9 cellular contexts compared by ENCODE assay signal in the genomic region with DNA sequence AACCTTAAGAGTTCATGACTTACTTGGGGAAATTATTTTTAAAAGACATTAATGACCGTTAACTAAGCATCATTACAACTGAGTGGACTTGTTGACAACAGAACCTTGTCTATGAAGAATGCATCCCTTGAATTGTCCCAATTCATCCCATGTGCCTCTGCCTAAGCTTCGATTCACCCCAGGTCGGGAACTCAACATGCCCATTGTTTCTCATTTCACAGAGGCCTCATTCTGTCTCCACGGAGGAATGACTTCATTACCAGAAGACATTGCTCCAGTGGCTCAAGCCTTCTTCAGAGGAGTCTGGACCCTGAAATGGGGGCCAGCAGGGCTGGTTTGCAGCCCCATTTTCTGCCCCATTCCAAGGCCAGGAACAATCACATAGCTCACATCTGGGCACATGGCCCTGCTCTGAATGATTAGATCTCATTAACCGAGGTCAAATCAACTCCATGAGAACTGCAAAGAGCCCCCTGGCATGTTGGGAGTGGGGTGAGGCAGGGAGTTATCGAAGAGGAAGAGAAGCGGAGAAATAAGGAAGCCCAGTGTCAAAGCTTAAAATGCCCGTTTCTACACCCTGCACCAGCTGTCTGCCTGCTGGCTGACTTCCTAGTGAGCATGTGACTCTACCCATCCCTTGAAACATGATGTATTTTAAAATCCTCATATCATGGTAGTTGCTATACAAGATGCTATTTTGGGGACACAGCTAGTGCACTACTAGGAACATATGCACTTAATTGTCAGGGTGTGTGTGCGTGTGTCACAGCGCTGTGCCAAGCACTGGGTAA.
DNase-seq lines count a peak whose midpoint lies in the region; ATAC-seq and TF ChIP-seq lines count a peak whose summit lies in the region.
"Had no signal": no experiment of that assay in that cellular context is flagged by ENCODE, and none has a peak within 500 bp of the region (broad histone marks: within the 10 kb centered on the region; RNA-seq: fewer than 3 reads in every experiment).

No MANE protein-coding gene starts in this region.

- peaks cover 11% of the 10 kb centered on the region for H3K4me1 Mint-ChIP-seq in central memory CD8-positive, alpha-beta T cell
- peaks cover 31% of the 10 kb centered on the region for H3K4me1 Mint-ChIP-seq in Caco-2 (ENCODE audit: low read depth, unreplicated experiment)
- peaks cover 15% of the 10 kb centered on the region for H3K4me1 Mint-ChIP-seq in activated T-helper 1 cell treated with anti-CD3 and anti-CD28 coated beads, Interleukin-12 subunit alpha, Interleukin-12 subunit beta, Interleukin-2, Interleukin-4 antibody, amounts not matched to agents 30 ng/mL and 10 ng/mL and 1 ng/mL, durations not matched to agents 14 hours and 24 hours and 36 hours (ENCODE audit: low read depth)

- H3K27ac Mint-ChIP-seq in central memory CD8-positive, alpha-beta T cell (ENCODE audit: low read depth) = no peak overlapping the region
- H3K27ac Mint-ChIP-seq in Caco-2 (ENCODE audit: unreplicated experiment) = no peak overlapping the region
- no peak overlapping the region for H3K27ac Mint-ChIP-seq in activated T-helper 1 cell treated with anti-CD3 and anti-CD28 coated beads, Interleukin-12 subunit alpha, Interleukin-12 subunit beta, Interleukin-2, Interleukin-4 antibody, amounts not matched to agents 30 ng/mL and 10 ng/mL and 1 ng/mL, durations not matched to agents 14 hours and 24 hours and 36 hours

- no peaks in the 10 kb centered on the region for H3K9me3 Mint-ChIP-seq in central memory CD8-positive, alpha-beta T cell
- H3K9me3 Mint-ChIP-seq in Caco-2 (ENCODE audit: unreplicated experiment) = no peaks in the 10 kb centered on the region
- H3K9me3 Mint-ChIP-seq in activated T-helper 1 cell treated with anti-CD3 and anti-CD28 coated beads, Interleukin-12 subunit alpha, Interleukin-12 subunit beta, Interleukin-2, Interleukin-4 antibody, amounts not matched to agents 30 ng/mL and 10 ng/mL and 1 ng/mL, durations not matched to agents 14 hours and 24 hours and 36 hours = no peaks in the 10 kb centered on the region

- in situ Hi-C loops in transverse colon (cut with MboI; ENCODE audit: low pct_ligation_motif_present in 1 of 4, low pct_unique_long_range_greater_than_20kb in 1 of 4, low sequenced_read_pairs in 3 of 4) = no loop called here

- H3K4me3 ChIP-seq in muscle layer of colon (ENCODE audit: low read depth in 1 of 2, low read length in 2 of 2) (no peak overlapping the region), transverse colon (no peak overlapping the region), Caco-2 (ENCODE audit: low read depth, low read length) (no peak overlapping the region)

- 80 to 83% methylated on average over 6 to 10 of the region's 10 CpGs for WGBS in transverse colon (ENCODE audit: low coverage in 1 of 2), 2 donors

- ATAC-seq in central memory CD8-positive, alpha-beta T cell (replicated peaks; ENCODE audit: extremely low read depth, poor library complexity, severe bottlenecking) = no peak
- no peak for ATAC-seq in stimulated activated naive CD8-positive, alpha-beta T cell treated with anti-CD3 and anti-CD28 coated beads, Interleukin-15, Interleukin-2, amounts not matched to agents 100 U/mL and 50 U/mL, for 24 hours

- H3K4me3 Mint-ChIP-seq in central memory CD8-positive, alpha-beta T cell = peak overlapping the region; percentile 78
- H3K4me3 Mint-ChIP-seq in Caco-2 (ENCODE audit: unreplicated experiment) = no peak overlapping the region
- no peak overlapping the region for H3K4me3 Mint-ChIP-seq in activated T-helper 1 cell treated with anti-CD3 and anti-CD28 coated beads, Interleukin-12 subunit alpha, Interleukin-12 subunit beta, Interleukin-2, Interleukin-4 antibody, amounts not matched to agents 30 ng/mL and 10 ng/mL and 1 ng/mL, durations not matched to agents 14 hours and 24 hours and 36 hours

- intact Hi-C loops in transverse colon (cut with DNase I; ENCODE audit: low total_unique reads) (no loop called here), Caco-2 (cut with micrococcal nuclease; ENCODE audit: unreplicated experiment) (no loop called here)
- intact Hi-C loops in activated T-helper 1 cell treated with anti-CD3 and anti-CD28 coated beads, Interleukin-12 subunit alpha, Interleukin-12 subunit beta, Interleukin-2, Interleukin-4 antibody, amounts not matched to agents 30 ng/mL and 10 ng/mL and 1 ng/mL, durations not matched to agents 14 hours and 24 hours and 36 hours (cut with micrococcal nuclease) = no loop called here

- POLR2A ChIA-PET in Caco-2 (lab: Charles Lee) = no interaction called here

- peaks cover 95% of the 10 kb centered on the region for H3K27me3 Mint-ChIP-seq in central memory CD8-positive, alpha-beta T cell
- H3K27me3 Mint-ChIP-seq in Caco-2 (ENCODE audit: insufficient read depth, unreplicated experiment) = no peaks in the 10 kb centered on the region
- peaks cover 58% of the 10 kb centered on the region for H3K27me3 Mint-ChIP-seq in activated T-helper 1 cell treated with anti-CD3 and anti-CD28 coated beads, Interleukin-12 subunit alpha, Interleukin-12 subunit beta, Interleukin-2, Interleukin-4 antibody, amounts not matched to agents 30 ng/mL and 10 ng/mL and 1 ng/mL, durations not matched to agents 14 hours and 24 hours and 36 hours (ENCODE audit: insufficient read depth)

- H3K36me3 Mint-ChIP-seq in central memory CD8-positive, alpha-beta T cell (ENCODE audit: insufficient read depth) = no peaks in the 10 kb centered on the region
- H3K36me3 Mint-ChIP-seq in Caco-2 (ENCODE audit: insufficient read depth, unreplicated experiment) = peaks cover 27% of the 10 kb centered on the region
- H3K36me3 Mint-ChIP-seq in activated T-helper 1 cell treated with anti-CD3 and anti-CD28 coated beads, Interleukin-12 subunit alpha, Interleukin-12 subunit beta, Interleukin-2, Interleukin-4 antibody, amounts not matched to agents 30 ng/mL and 10 ng/mL and 1 ng/mL, durations not matched to agents 14 hours and 24 hours and 36 hours (ENCODE audit: low read depth) = no peaks in the 10 kb centered on the region

- TF ChIP-seq CTCF in transverse colon (IDR thresholded peaks at IDR 0.05) = no peak
- TF ChIP-seq CTCF in Caco-2 (IDR thresholded peaks at IDR 0.05; ENCODE audit: insufficient read depth in 1 of 2, low read depth in 1 of 2, low read length in 1 of 2, severe bottlenecking in 1 of 2, unreplicated experiment in 1 of 2) = no peak

- H3K4me1 ChIP-seq in muscle layer of colon (ENCODE audit: insufficient read depth, low read length) (peaks cover 55% of the 10 kb centered on the region), transverse colon (peaks cover 3 to 39% (median 12%) of the 10 kb centered on the region in 4 donors), Caco-2 (peaks cover 35% of the 10 kb centered on the region)

- DNase-seq in NCI-H1694 (lab: John Stamatoyannopoulos, UW) (peak; percentile 41), transverse colon (no peak), Caco-2 (no peak)
- DNase-seq in central memory CD8-positive, alpha-beta T cell (ENCODE audit: low spot score in 2 of 2) = no peak
- DNase-seq in activated T-helper 1 cell treated with anti-CD3 and anti-CD28 coated beads, Interleukin-12 subunit alpha, Interleukin-12 subunit beta, Interleukin-2, Interleukin-4 antibody, amounts not matched to agents 30 ng/mL and 10 ng/mL and 1 ng/mL, durations not matched to agents 14 hours and 24 hours and 36 hours (ENCODE audit: low spot score) = no peak
- DNase-seq in stimulated activated naive CD8-positive, alpha-beta T cell treated with anti-CD3 and anti-CD28 coated beads, Interleukin-15, Interleukin-2, amounts not matched to agents 100 U/mL and 50 U/mL, for 24 hours = no peak
- DNase-seq: activated CD4-positive, alpha-beta T cell treated with anti-CD3 and anti-CD28 coated beads, Interleukin-2, amount 50 U/mL, for 4 hours; RPMI8226 had no signal

- peak overlapping the region; percentile 45 for H3K9ac ChIP-seq in muscle layer of colon (ENCODE audit: low read length)

- H3K9me3 ChIP-seq in muscle layer of colon (ENCODE audit: low read length) (no peaks in the 10 kb centered on the region), transverse colon (no peaks in the 10 kb centered on the region), Caco-2 (no peaks in the 10 kb centered on the region)

- H3K36me3 ChIP-seq in muscle layer of colon (ENCODE audit: insufficient read depth, low read length) (no peaks in the 10 kb centered on the region), transverse colon (no peaks in the 10 kb centered on the region), Caco-2 (ENCODE audit: control insufficient read depth, insufficient read depth, low read length) (no peaks in the 10 kb centered on the region; the same call in 1 of the 2 replicates)

- no peak for TF ChIP-seq EP300 in transverse colon (IDR thresholded peaks at IDR 0.05; ENCODE audit: low read depth)

- H3K27me3 ChIP-seq in muscle layer of colon (ENCODE audit: control insufficient read depth in 1 of 2, insufficient read depth in 2 of 2, low read length in 2 of 2) (no peaks in the 10 kb centered on the region), transverse colon (no peaks in the 10 kb centered on the region), Caco-2 (replicated peaks; ENCODE audit: control insufficient read depth, insufficient read depth, low read length) (no peaks in the 10 kb centered on the region)

- TF ChIP-seq POLR2A in transverse colon (IDR thresholded peaks at IDR 0.05) = no peak

- CTCF ChIA-PET in Caco-2 (lab: Charles Lee) = no interaction called here

- no TSS peak for BruUV-seq in Caco-2 (replicated peaks; lab: Mats Ljungman, UMichigan)

- peak overlapping the region; percentile 50 for H3K27ac ChIP-seq in muscle layer of colon (ENCODE audit: low read depth, low read length)
- H3K27ac ChIP-seq in transverse colon = peak overlapping the region; percentile 57 to 78 (median 67)
